12 cellular contexts compared by ENCODE assay signal in the genomic region with DNA sequence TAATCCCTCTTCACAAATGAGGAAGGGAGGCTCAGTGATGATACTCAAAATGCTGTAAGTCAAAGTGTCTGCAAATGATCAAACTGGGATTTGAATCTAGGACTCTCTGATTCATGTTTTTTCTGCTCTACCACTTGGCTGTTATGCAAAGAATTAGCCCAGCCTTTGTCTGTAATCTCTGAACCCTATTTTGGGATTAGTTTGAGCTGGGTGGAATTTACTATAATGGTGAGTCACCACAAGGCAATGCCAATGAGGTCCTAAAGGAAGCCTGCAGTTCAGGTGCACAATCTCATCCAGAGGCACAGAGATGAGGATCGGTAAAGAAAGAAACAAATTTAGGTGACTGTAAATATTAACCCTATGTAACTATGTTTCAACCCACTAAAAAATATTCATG. TPM values are rescaled to one million over a fixed set of nuclear protein-coding genes. Genes with fewer than 3 reads are reported as not detected.
DNase-seq lines count a peak whose midpoint lies in the region; ATAC-seq and TF ChIP-seq lines count a peak whose summit lies in the region.
"Had no signal": no experiment of that assay in that cellular context is flagged by ENCODE, and none has a peak within 500 bp of the region (broad histone marks: within the 10 kb centered on the region; RNA-seq: fewer than 3 reads in every experiment).

No MANE protein-coding gene starts in this region.

- TF ChIP-seq CTCF in endodermal cell (conservative IDR thresholded peaks at IDR 0.05) (no peak), thyroid gland (IDR thresholded peaks at IDR 0.05) (no peak)

- H3K9me3 Mint-ChIP-seq in endodermal cell: no peaks in the 10 kb centered on the region

- H3K4me1 Mint-ChIP-seq in endodermal cell: peaks cover 21% of the 10 kb centered on the region

- TF ChIP-seq POLR2A in thyroid gland (IDR thresholded peaks at IDR 0.05): no peak

- H3K4me3 ChIP-seq in endodermal cell (ENCODE audit: low read length): peak overlapping the region; percentile 38
- no peak overlapping the region for H3K4me3 ChIP-seq in mesodermal cell (ENCODE audit: extremely low read depth, insufficient read depth, low read length, poor library complexity, severe bottlenecking)
- no peak overlapping the region for H3K4me3 ChIP-seq in thyroid gland (replicated peaks in 1 of 3)
- H3K4me3 ChIP-seq: gastroesophageal sphincter had no signal

- H3K4me1 ChIP-seq in endodermal cell (ENCODE audit: control insufficient read depth, insufficient read depth, low read length): peaks cover 7% of the 10 kb centered on the region
- peaks cover 9% of the 10 kb centered on the region for H3K4me1 ChIP-seq in mesodermal cell (ENCODE audit: control insufficient read depth, insufficient read depth, low read length, poor library complexity, severe bottlenecking)
- peaks cover 0 to 3% of the 10 kb centered on the region in 2 donors for H3K4me1 ChIP-seq in thyroid gland

- H3K36me3 Mint-ChIP-seq in endodermal cell (ENCODE audit: low read depth): no peaks in the 10 kb centered on the region
- H3K36me3 Mint-ChIP-seq: CD14-positive monocyte had no signal

- no CpG with 5 or more reads among the region's 1 CpG for WGBS in endodermal cell (ENCODE audit: insufficient coverage in 1 of 2, insufficient read length in 1 of 2), 2 experiments
- WGBS in mesodermal cell (ENCODE audit: insufficient coverage in 2 of 2), 2 experiments: no CpG with 5 or more reads among the region's 1 CpG
- 57 to 74% methylated on average over 1 of the region's 1 CpG for WGBS in thyroid gland, 2 donors

- ATAC-seq in HG02938 (IDR thresholded peaks at IDR 0.05; ENCODE audit: unreplicated experiment): no peak
- ATAC-seq: gastroesophageal sphincter had no signal

- DNase-seq in D341Med (ENCODE audit: low spot score): peak; percentile 37
- DNase-seq in M059J (ENCODE audit: low read depth): peak; percentile 82
- DNase-seq in endodermal cell: no peak
- no peak for DNase-seq in activated naive CD4-positive, alpha-beta T cell treated with Interleukin-2 at 50 U/mL for 16 hours
- DNase-seq in thyroid gland: no peak
- no peak for DNase-seq in NCI-H345 treated with DMSO at 0.1 percent for 48 hours (lab: John Stamatoyannopoulos, UW; ENCODE audit: unreplicated experiment)
- DNase-seq: central memory CD4-positive, alpha-beta T cell; NCI-H187 treated with DMSO at 0.1 percent for 48 hours had no signal

- H3K27me3 ChIP-seq in endodermal cell (ENCODE audit: control insufficient read depth, insufficient read depth, low read length, poor library complexity, severe bottlenecking) (no peaks in the 10 kb centered on the region), thyroid gland (no peaks in the 10 kb centered on the region)
- H3K27me3 ChIP-seq: gastroesophageal sphincter had no signal

- no peak overlapping the region for H3K27ac ChIP-seq in endodermal cell (ENCODE audit: low read depth, low read length)
- H3K27ac ChIP-seq in mesodermal cell (ENCODE audit: low read depth, low read length, severe bottlenecking): peak overlapping the region; percentile 30
- H3K27ac ChIP-seq in thyroid gland: no peak overlapping the region
- H3K27ac ChIP-seq: gastroesophageal sphincter had no signal

- H3K9ac ChIP-seq in endodermal cell (ENCODE audit: extremely low read depth, low read length, poor library complexity, severe bottlenecking): no peak overlapping the region

- H3K27ac Mint-ChIP-seq in endodermal cell: peak overlapping the region; percentile 83
- H3K27ac Mint-ChIP-seq: CD14-positive monocyte had no signal

- intact Hi-C loops in thyroid gland (cut with DNase I): no loop called here

- no peak overlapping the region for H3K4me3 Mint-ChIP-seq in endodermal cell
- H3K4me3 Mint-ChIP-seq: CD14-positive monocyte had no signal

- H3K36me3 ChIP-seq in endodermal cell (ENCODE audit: control insufficient read depth, insufficient read depth, low read length) (no peaks in the 10 kb centered on the region), mesodermal cell (ENCODE audit: control insufficient read depth, insufficient read depth, low read length) (no peaks in the 10 kb centered on the region), thyroid gland (no peaks in the 10 kb centered on the region)
- H3K36me3 ChIP-seq: gastroesophageal sphincter had no signal

- H3K27me3 Mint-ChIP-seq in endodermal cell (ENCODE audit: insufficient read depth): no peaks in the 10 kb centered on the region

- H3K9me3 ChIP-seq in endodermal cell (ENCODE audit: control insufficient read depth, low read length) (no peaks in the 10 kb centered on the region), mesodermal cell (ENCODE audit: control insufficient read depth, low read length) (no peaks in the 10 kb centered on the region), thyroid gland (no peaks in the 10 kb centered on the region)
- H3K9me3 ChIP-seq: gastroesophageal sphincter had no signal

RNA-seq across cellular contexts. Expression of gene RFK, which starts 29.2 kb away (rescaled TPM):
- total RNA-seq in M059J (2014; rRNA removed; shearing (Covaris generic)): 37.6 and 42.7 TPM in 2 replicates
- total RNA-seq in endodermal cell (10 to 100 TPM; 16.5 to 17.4 TPM), thyroid gland (10 to 100 TPM; 29.3 to 40.0 (median 34.8) TPM)
- 22.9 TPM for polyA plus RNA-seq in endodermal cell (2013, experiment 1 of 2)
- 21.8 TPM for polyA plus RNA-seq in endodermal cell (2013, experiment 2 of 2)
- polyA plus RNA-seq in mesodermal cell (2013, experiment 1 of 2): 18.1 TPM
- polyA plus RNA-seq in mesodermal cell (2013, experiment 2 of 2): 18.8 TPM

Comparison
In these comparisons a context has a peak if more than half of its experiments do, and no peak if none do; other contexts are left out.
1. DNase-seq: peak in D341Med (single experiment) and M059J (single experiment); none in endodermal cell (single experiment), activated naive CD4-positive, alpha-beta T cell treated with Interleukin-2 at 50 U/mL for 16 hours (single experiment), thyroid gland (0 of 2) and NCI-H345 treated with DMSO at 0.1 percent for 48 hours (single experiment).